23 cellular contexts compared by ENCODE assay signal in genomic region chr15:77510066-77511044, GRCh38.
DNase-seq lines count a peak whose midpoint lies in the region; ATAC-seq and TF ChIP-seq lines count a peak whose summit lies in the region.
"Had no signal": no experiment of that assay in that cellular context is flagged by ENCODE, and none has a peak within 500 bp of the region (broad histone marks: within the 10 kb centered on the region; RNA-seq: fewer than 3 reads in every experiment).

No MANE protein-coding gene starts in this region.

- peaks cover 24% of the 10 kb centered on the region for H3K36me3 Mint-ChIP-seq in Calu3 (ENCODE audit: insufficient read depth, unreplicated experiment)
- H3K36me3 Mint-ChIP-seq: type B pancreatic cell had no signal

- no peak overlapping the region for H3K4me3 Mint-ChIP-seq in Calu3 (ENCODE audit: low read depth, unreplicated experiment)
- H3K4me3 Mint-ChIP-seq: activated naive CD8-positive, alpha-beta T cell treated with anti-CD3 and anti-CD28 coated beads for 36 hours; activated T-helper 1 cell treated with anti-CD3 and anti-CD28 coated beads, Interleukin-12 subunit alpha, Interleukin-12 subunit beta, Interleukin-2, Interleukin-4 antibody, amounts not matched to agents 30 ng/mL and 10 ng/mL and 1 ng/mL, durations not matched to agents 14 hours and 24 hours and 36 hours; CD4-positive, alpha-beta memory T cell; nephron; stimulated activated naive CD8-positive, alpha-beta T cell treated with anti-CD3 and anti-CD28 coated beads, Interleukin-15, Interleukin-2, amounts not matched to agents 100 ng/mL and 50 ng/mL, for 24 hours; type B pancreatic cell had no signal

- BruUV-seq in Calu3 (replicated peaks; lab: Mats Ljungman, UMichigan) (no TSS peak), Panc1 (replicated peaks; lab: Mats Ljungman, UMichigan) (no TSS peak)

- H3K4me1 ChIP-seq in Panc1 (ENCODE audit: control insufficient read depth, insufficient read depth, low read length) (peaks cover 40% of the 10 kb centered on the region), mesenchymal stem cell (ENCODE audit: control insufficient read depth, insufficient read depth, low read depth, low read length) (peaks cover 32% of the 10 kb centered on the region), Karpas-422 (ENCODE audit: low read length) (peaks cover 32% of the 10 kb centered on the region)

- H3K27ac Mint-ChIP-seq in Calu3 (ENCODE audit: unreplicated experiment): peak overlapping the region; percentile 69
- H3K27ac Mint-ChIP-seq: activated naive CD8-positive, alpha-beta T cell treated with anti-CD3 and anti-CD28 coated beads for 36 hours; activated T-helper 1 cell treated with anti-CD3 and anti-CD28 coated beads, Interleukin-12 subunit alpha, Interleukin-12 subunit beta, Interleukin-2, Interleukin-4 antibody, amounts not matched to agents 30 ng/mL and 10 ng/mL and 1 ng/mL, durations not matched to agents 14 hours and 24 hours and 36 hours; stimulated activated naive CD8-positive, alpha-beta T cell treated with anti-CD3 and anti-CD28 coated beads, Interleukin-15, Interleukin-2, amounts not matched to agents 100 ng/mL and 50 ng/mL, for 24 hours; type B pancreatic cell had no signal

- H3K14ac ChIP-seq in mesenchymal stem cell (ENCODE audit: low read length in 2 of 2): no peak overlapping the region

- H3K36me3 ChIP-seq in H7 (replicated peaks; ENCODE audit: control insufficient read depth, insufficient read depth, low read length) (no peaks in the 10 kb centered on the region), Panc1 (ENCODE audit: control insufficient read depth, insufficient read depth, low read length) (no peaks in the 10 kb centered on the region), mesenchymal stem cell (ENCODE audit: control insufficient read depth in 1 of 2, insufficient read depth in 2 of 2, low read depth in 1 of 2, low read length in 2 of 2) (no peaks in the 10 kb centered on the region), Karpas-422 (ENCODE audit: insufficient read depth, low read length) (no peaks in the 10 kb centered on the region)

- H3K4me2 ChIP-seq in mesenchymal stem cell (ENCODE audit: low read length, poor library complexity, severe bottlenecking) (no peak overlapping the region), Karpas-422 (ENCODE audit: low read depth, low read length, poor library complexity, severe bottlenecking) (no peak overlapping the region)
- H3K4me2 ChIP-seq: smooth muscle cell had no signal

- H3K18ac ChIP-seq in mesenchymal stem cell (ENCODE audit: low read depth in 1 of 2, low read length in 2 of 2): no peak overlapping the region

- no peak overlapping the region for H3K23ac ChIP-seq in mesenchymal stem cell (ENCODE audit: low read length in 2 of 2)

- no peak overlapping the region for H2BK5ac ChIP-seq in mesenchymal stem cell (ENCODE audit: low read depth, low read length, poor library complexity, severe bottlenecking)

- no peaks in the 10 kb centered on the region for H3K9me3 Mint-ChIP-seq in Calu3 (ENCODE audit: low read depth, unreplicated experiment)
- H3K9me3 Mint-ChIP-seq: activated naive CD8-positive, alpha-beta T cell treated with anti-CD3 and anti-CD28 coated beads for 36 hours; activated T-helper 1 cell treated with anti-CD3 and anti-CD28 coated beads, Interleukin-12 subunit alpha, Interleukin-12 subunit beta, Interleukin-2, Interleukin-4 antibody, amounts not matched to agents 30 ng/mL and 10 ng/mL and 1 ng/mL, durations not matched to agents 14 hours and 24 hours and 36 hours; nephron; stimulated activated naive CD8-positive, alpha-beta T cell treated with anti-CD3 and anti-CD28 coated beads, Interleukin-15, Interleukin-2, amounts not matched to agents 100 ng/mL and 50 ng/mL, for 24 hours had no signal

- POLR2A ChIA-PET in Panc1 (lab: Charles Lee): no interaction called here

- peak overlapping the region; percentile 44 for H2BK15ac ChIP-seq in mesenchymal stem cell (ENCODE audit: low read depth, poor library complexity, severe bottlenecking)

- ATAC-seq in Panc1 (no peak), GM18909 (IDR thresholded peaks at IDR 0.05; ENCODE audit: poor library complexity, unreplicated experiment) (no peak)

- no peak overlapping the region for H4K91ac ChIP-seq in mesenchymal stem cell (ENCODE audit: low read length)

- peak overlapping the region; percentile 25 to 75 for H2BK12ac ChIP-seq in mesenchymal stem cell (ENCODE audit: low read length in 2 of 2)

- no peaks in the 10 kb centered on the region for H3K79me1 ChIP-seq in mesenchymal stem cell (replicated peaks; ENCODE audit: low read length, poor library complexity, severe bottlenecking)

- intact Hi-C loops in Calu3 (cut with micrococcal nuclease; ENCODE audit: unreplicated experiment): no loop called here
- intact Hi-C loops in Panc1 (cut with micrococcal nuclease; ENCODE audit: unreplicated experiment): no loop called here

- DNase-seq in Calu3 (no peak), H7 (peak; percentile 81), Panc1 (ENCODE audit: low read depth, low spot score) (no peak), mesenchymal stem cell (no peak), Karpas-422 (no peak), medulla oblongata (ENCODE audit: extremely low spot score) (no peak), NCI-H1092 treated with DMSO at 0.1 percent for 48 hours (lab: John Stamatoyannopoulos, UW) (no peak)
- DNase-seq: activated naive CD8-positive, alpha-beta T cell treated with anti-CD3 and anti-CD28 coated beads for 36 hours; CD4-positive, alpha-beta memory T cell; DMS53; HCEC 1CT; Kasumi-1; kidney glomerular epithelial cell; midbrain; NCI-H2081; NCI-H510A treated with DMSO at 0.1 percent for 48 hours; stimulated activated CD4-positive, alpha-beta T cell treated with anti-CD3 and anti-CD28 coated beads, Interleukin-4, amount 100 ng/mL, for 24 hours had no signal

- H2AK5ac ChIP-seq in mesenchymal stem cell (ENCODE audit: low read length, severe bottlenecking): no peak overlapping the region

- H4K8ac ChIP-seq in mesenchymal stem cell (ENCODE audit: low read length): peak overlapping the region; percentile 69

- H4K20me1 ChIP-seq in Karpas-422 (ENCODE audit: insufficient read depth, low read depth, low read length): no peaks in the 10 kb centered on the region

- H3K27me3 ChIP-seq in H7 (ENCODE audit: control insufficient read depth, insufficient read depth, low read length): no peaks in the 10 kb centered on the region
- H3K27me3 ChIP-seq in Panc1 (ENCODE audit: control insufficient read depth, insufficient read depth, low read length): no peaks in the 10 kb centered on the region
- no peaks in the 10 kb centered on the region for H3K27me3 ChIP-seq in mesenchymal stem cell (ENCODE audit: control insufficient read depth in 1 of 2, insufficient read depth in 1 of 2, low read length in 2 of 2)
- no peaks in the 10 kb centered on the region for H3K27me3 ChIP-seq in Karpas-422 (ENCODE audit: low read length)

- H3K9ac ChIP-seq in mesenchymal stem cell (ENCODE audit: low read length): no peak overlapping the region
- H3K9ac ChIP-seq in Karpas-422 (ENCODE audit: low read length): no peak overlapping the region

- H2BK120ac ChIP-seq in mesenchymal stem cell (ENCODE audit: low read depth, low read length): peak overlapping the region; percentile 35

- no peak for TF ChIP-seq CTCF in Calu3 (IDR thresholded peaks at IDR 0.05; ENCODE audit: unreplicated experiment)
- TF ChIP-seq CTCF in Panc1 (IDR thresholded peaks at IDR 0.05): no peak

- H2AFZ ChIP-seq in mesenchymal stem cell (ENCODE audit: low read depth, low read length) (no peak overlapping the region), Karpas-422 (ENCODE audit: low read length) (no peak overlapping the region)

- H3K27ac ChIP-seq in Panc1 (ENCODE audit: low read length) (peak overlapping the region; percentile 44; the same call in 1 of the 2 replicates), mesenchymal stem cell (ENCODE audit: low read length, poor library complexity, severe bottlenecking) (no peak overlapping the region), Karpas-422 (ENCODE audit: low read length) (no peak overlapping the region)

- peaks cover 37% of the 10 kb centered on the region for H3K4me1 Mint-ChIP-seq in Calu3 (ENCODE audit: low read depth, unreplicated experiment)

- CTCF ChIA-PET in Calu3 (lab: Charles Lee): interaction anchor here (0.7 to 5.5 kb wide), 3 partner anchors 31 to 740 kb away, joined by 3 to 60 read pairs (median 5); no protein-coding TSS in a partner anchor
- CTCF ChIA-PET in Panc1 (lab: Charles Lee): no interaction called here

- H3K9me3 ChIP-seq in Panc1 (ENCODE audit: control insufficient read depth, insufficient read depth, low read depth, low read length) (no peaks in the 10 kb centered on the region), mesenchymal stem cell (ENCODE audit: control insufficient read depth, low read length) (no peaks in the 10 kb centered on the region), Karpas-422 (ENCODE audit: low read length) (no peaks in the 10 kb centered on the region)

- no peaks in the 10 kb centered on the region for H3K79me2 ChIP-seq in Karpas-422 (ENCODE audit: low read length)

- in situ Hi-C loops in Panc1 (cut with HindIII; ENCODE audit: low pct_unique_long_range_greater_than_20kb, low sequenced_read_pairs): no loop called here

- 83% methylated on average over 10 of the region's 10 CpGs for WGBS in mesenchymal stem cell

- H3K9me2 ChIP-seq in Karpas-422 (replicated peaks; ENCODE audit: insufficient read depth, low read length): no peaks in the 10 kb centered on the region

- H3K27me3 Mint-ChIP-seq in Calu3 (ENCODE audit: unreplicated experiment): no peaks in the 10 kb centered on the region
- H3K27me3 Mint-ChIP-seq: activated naive CD8-positive, alpha-beta T cell treated with anti-CD3 and anti-CD28 coated beads for 36 hours; CD4-positive, alpha-beta memory T cell; stimulated activated naive CD8-positive, alpha-beta T cell treated with anti-CD3 and anti-CD28 coated beads, Interleukin-15, Interleukin-2, amounts not matched to agents 100 ng/mL and 50 ng/mL, for 24 hours; type B pancreatic cell had no signal

- H3K4ac ChIP-seq in mesenchymal stem cell (ENCODE audit: low read depth in 1 of 2, low read length in 2 of 2): no peak overlapping the region

- H3K4me3 ChIP-seq in H7 (ENCODE audit: insufficient read depth, low read depth, low read length) (no peak overlapping the region), Panc1 (ENCODE audit: low read depth in 2 of 2, low read length in 2 of 2) (no peak overlapping the region), mesenchymal stem cell (ENCODE audit: insufficient read depth in 1 of 2, low read depth in 1 of 2, low read length in 2 of 2) (no peak overlapping the region), Karpas-422 (ENCODE audit: low read length) (no peak overlapping the region)
- H3K4me3 ChIP-seq: smooth muscle cell had no signal
